ENCODE assay signal across 21 cellular contexts in the genomic region with DNA sequence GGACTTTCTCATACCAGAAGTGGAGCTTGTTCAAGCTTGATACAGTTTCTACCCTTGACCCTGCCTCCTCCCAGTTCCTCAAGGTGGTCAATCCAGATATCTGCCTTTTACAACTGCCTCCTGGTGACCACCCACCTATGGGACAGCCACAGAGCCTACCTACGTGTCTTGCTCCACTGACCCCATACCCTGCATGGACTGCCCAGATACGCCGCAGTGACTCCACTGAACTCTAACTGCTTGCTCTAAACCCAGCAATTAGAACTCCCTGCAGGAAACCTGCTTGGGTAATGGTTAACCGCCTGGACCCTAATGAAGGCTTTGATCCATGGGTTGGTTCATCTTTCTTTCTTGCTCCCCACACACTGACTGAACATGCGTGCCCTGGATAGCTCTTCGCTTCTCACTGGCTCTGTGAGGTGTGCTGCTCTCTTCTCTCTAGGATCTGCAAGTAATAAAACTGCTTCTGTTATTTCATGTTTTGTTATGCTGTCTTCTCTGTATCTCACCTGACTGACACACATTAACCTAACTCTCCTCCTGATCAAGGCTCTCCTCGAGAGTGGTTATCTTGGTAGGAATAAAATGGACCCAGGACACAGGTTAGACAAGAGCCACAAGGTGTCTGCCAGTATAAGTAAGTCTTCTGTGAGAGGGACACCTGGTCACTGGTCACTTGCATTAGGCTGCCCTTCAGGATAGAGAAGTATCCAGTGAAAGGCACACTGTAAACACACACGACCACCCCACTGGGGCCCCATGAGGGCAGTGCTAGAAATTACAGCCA.
DNase-seq lines count a peak whose midpoint lies in the region; ATAC-seq, FAIRE-seq and TF ChIP-seq lines count a peak whose summit lies in the region.
"Had no signal": no experiment of that assay in that cellular context is flagged by ENCODE, and none has a peak within 500 bp of the region (broad histone marks: within the 10 kb centered on the region; RNA-seq: fewer than 3 reads in every experiment).

No MANE protein-coding gene starts in this region.

- H3K4me3 Mint-ChIP-seq in endothelial cell (ENCODE audit: unreplicated experiment) (peak overlapping the region; percentile 8), type B pancreatic cell (peak overlapping the region; percentile 1)
- H3K4me3 Mint-ChIP-seq: CD8-positive, alpha-beta T cell; HFFc6 had no signal

- H3K36me3 Mint-ChIP-seq in endothelial cell (ENCODE audit: low read depth, unreplicated experiment) (peaks cover 14% of the 10 kb centered on the region), type B pancreatic cell (peaks cover 23% of the 10 kb centered on the region)

- H3K9me3 Mint-ChIP-seq in endothelial cell (ENCODE audit: unreplicated experiment) (no peaks in the 10 kb centered on the region), type B pancreatic cell (no peaks in the 10 kb centered on the region)

- H3K27me3 Mint-ChIP-seq in endothelial cell (ENCODE audit: unreplicated experiment) = peaks cover 4% of the 10 kb centered on the region
- no peaks in the 10 kb centered on the region for H3K27me3 Mint-ChIP-seq in type B pancreatic cell

- peak; percentile 28 for ATAC-seq in left lobe of liver
- ATAC-seq: CD8-positive, alpha-beta T cell had no signal

- H3K4me1 Mint-ChIP-seq in endothelial cell (ENCODE audit: unreplicated experiment) = no peaks in the 10 kb centered on the region
- peaks cover 16% of the 10 kb centered on the region for H3K4me1 Mint-ChIP-seq in type B pancreatic cell (ENCODE audit: unreplicated experiment)

- TF ChIP-seq POLR2A in GM12891 (IDR thresholded peaks at IDR 0.05; ENCODE audit: low read depth, low read length) = no peak

- no peak overlapping the region for H3K27ac Mint-ChIP-seq in endothelial cell (ENCODE audit: unreplicated experiment)
- H3K27ac Mint-ChIP-seq in type B pancreatic cell = peak overlapping the region; percentile 37
- H3K27ac Mint-ChIP-seq: CD8-positive, alpha-beta T cell; HFFc6 had no signal

- no peak for FAIRE-seq in GM12891 (lab: Jason Lieb, UNC)
- FAIRE-seq: GM12892, GM18507, RCC 7860 had no signal

- TF ChIP-seq CTCF in endothelial cell (IDR thresholded peaks at IDR 0.05; ENCODE audit: unreplicated experiment) (no peak), type B pancreatic cell (conservative IDR thresholded peaks at IDR 0.05) (no peak)

- peak; percentile 22 for DNase-seq in NCI-H69 (lab: John Stamatoyannopoulos, UW)
- no peak for DNase-seq in endothelial cell (ENCODE audit: low spot score)
- DNase-seq in left lobe of liver (ENCODE audit: low spot score) = no peak
- no peak for DNase-seq in type B pancreatic cell (ENCODE audit: extremely low spot score, unreplicated experiment)
- no peak for DNase-seq in NCI-H187 (lab: John Stamatoyannopoulos, UW)
- no peak for DNase-seq in GM12891 (ENCODE audit: insufficient read length, low spot score)
- no peak for DNase-seq in NCI-H1694 (lab: John Stamatoyannopoulos, UW)
- DNase-seq: CD8-positive, alpha-beta T cell; DMS53; H7; HFFc6; IMR-90; Karpas-422; NCI-H1436 treated with DMSO at 0.1 percent for 48 hours; NCI-H2081; NCI-H2171 treated with DMSO at 0.1 percent for 48 hours; NCI-H774; SHP77 had no signal

TF ChIP-seq in GM12891, 5 proteins besides CTCF, POLR2A, EP300 and RAD21:
- no peak for TF ChIP-seq SPI1 (IDR thresholded peaks at IDR 0.05; ENCODE audit: low read depth, low read length)
- TF ChIP-seq TAF1 (IDR thresholded peaks at IDR 0.05; ENCODE audit: low read depth, low read length) = no peak
